Comparison of ENCODE assay signal across 9 cellular contexts in genomic region chr9:116737137-116737546, GRCh38. TPM values are rescaled to one million over a fixed set of nuclear protein-coding genes. Genes with fewer than 3 reads are reported as not detected.
DNase-seq lines count a peak whose midpoint lies in the region; ATAC-seq and TF ChIP-seq lines count a peak whose summit lies in the region.
"Had no signal": no experiment of that assay in that cellular context is flagged by ENCODE, and none has a peak within 500 bp of the region (broad histone marks: within the 10 kb centered on the region; RNA-seq: fewer than 3 reads in every experiment).

No MANE protein-coding gene starts in this region.

- DNase-seq in NCI-H187 (lab: John Stamatoyannopoulos, UW) (peak; percentile 15 to 46), NCI-H187 treated with DMSO at 0.1 percent for 48 hours (lab: John Stamatoyannopoulos, UW) (no peak), NCI-H2196 treated with DMSO at 0.1 percent for 48 hours (lab: John Stamatoyannopoulos, UW; ENCODE audit: unreplicated experiment) (peak; percentile 20), WERI-Rb-1 (peak; percentile 95), cerebellum (ENCODE audit: low spot score) (peak; percentile 84), left lobe of liver (ENCODE audit: low spot score) (peak; percentile 73)
- DNase-seq in stimulated activated CD4-positive, alpha-beta T cell treated with anti-CD3 and anti-CD28 coated beads, Interleukin-4, amount 100 ng/mL, for 24 hours, result peak; percentile 45

- peak; percentile 100 for TF ChIP-seq CTCF in WERI-Rb-1 (IDR thresholded peaks at IDR 0.05; ENCODE audit: low read depth, low read length)

- no peaks in the 10 kb centered on the region for H3K36me3 ChIP-seq in WERI-Rb-1
- H3K36me3 ChIP-seq: BLaER1 had no signal

- H3K27ac ChIP-seq in WERI-Rb-1, result no peak overlapping the region
- H3K27ac ChIP-seq: BLaER1 had no signal

- ATAC-seq in HG03066 (IDR thresholded peaks at IDR 0.05; ENCODE audit: low read depth, unreplicated experiment) (peak; percentile 62), left lobe of liver (peak; percentile 98)

- no peaks in the 10 kb centered on the region for H3K9me3 ChIP-seq in WERI-Rb-1 (ENCODE audit: severe bottlenecking)
- H3K9me3 ChIP-seq: BLaER1 had no signal

- no peaks in the 10 kb centered on the region for H3K27me3 ChIP-seq in WERI-Rb-1 (ENCODE audit: insufficient read depth, low read depth, severe bottlenecking)
- H3K27me3 ChIP-seq: BLaER1 had no signal

- no peak overlapping the region for H3K4me3 ChIP-seq in WERI-Rb-1 (ENCODE audit: low read depth, low read length)
- H3K4me3 ChIP-seq: BLaER1 had no signal

RNA-seq across cellular contexts. Expression of gene TRIM32, which starts 50.0 kb away (rescaled TPM):
- total RNA-seq in cerebellum (13.3 TPM), left lobe of liver (8.0 TPM)
